ENCODE assay signal across 16 cellular contexts in genomic region chr13:33150662-33151061, GRCh38.
DNase-seq lines count a peak whose midpoint lies in the region; ATAC-seq, FAIRE-seq and TF ChIP-seq lines count a peak whose summit lies in the region.
"Had no signal": no experiment of that assay in that cellular context is flagged by ENCODE, and none has a peak within 500 bp of the region (broad histone marks: within the 10 kb centered on the region; RNA-seq: fewer than 3 reads in every experiment).

No MANE protein-coding gene starts in this region.

- TF ChIP-seq RAD21 in GM12878 (IDR thresholded peaks at IDR 0.05; ENCODE audit: insufficient read depth, low read depth, low read length) = peak; percentile 32; the same call in 1 of the 2 replicates

- H3K27me3 Mint-ChIP-seq in type B pancreatic cell = no peaks in the 10 kb centered on the region

- no peaks in the 10 kb centered on the region for H3K9me3 Mint-ChIP-seq in type B pancreatic cell
- H3K9me3 Mint-ChIP-seq: GM23338 had no signal

- peak overlapping the region; percentile 65 for H3K4me2 ChIP-seq in GM12878 (ENCODE audit: control insufficient read depth, insufficient read depth)
- H3K4me2 ChIP-seq: GM23338 had no signal

- H3K79me2 ChIP-seq in GM12878 (ENCODE audit: control insufficient read depth, insufficient read depth, low read length) = peaks cover 3% of the 10 kb centered on the region; the same call in 1 of the 2 replicates

- H3K36me3 ChIP-seq in GM12878 (ENCODE audit: control insufficient read depth in 2 of 2, insufficient read depth in 2 of 2, low read length in 1 of 2) = peaks cover 4 to 7% of the 10 kb centered on the region in 2 experiments; a peak in 3 of 4 replicates
- H3K36me3 ChIP-seq: Peyer's patch had no signal

- FAIRE-seq in GM18507 (lab: Jason Lieb, UNC) (peak; percentile 78), GM19239 (lab: Jason Lieb, UNC) (peak; percentile 84), GM12878 (lab: Jason Lieb, UNC) (peak; percentile 73)
- FAIRE-seq: G401.6, HepG2 had no signal

- TF ChIP-seq EP300 in GM12878 (IDR thresholded peaks at IDR 0.05; ENCODE audit: borderline replicate concordance in 1 of 2, control insufficient read depth in 1 of 2, low read depth in 2 of 2, low read length in 2 of 2) = peak; percentile 37 to 71; a peak in 2 of 4 replicates

- peak overlapping the region; percentile 98 for H3K27ac ChIP-seq in GM12878 (ENCODE audit: control insufficient read depth, insufficient read depth)
- H3K27ac ChIP-seq: C4-2B, Peyer's patch had no signal

- SMC1A ChIA-PET in GM12878 (lab: Charles Lee; ENCODE audit: uncharacterized antibody, unreplicated experiment) = interaction anchor here (0.9 to 20.2 kb wide), 11 partner anchors 10 to 573 kb away, joined by 3 to 832 read pairs (median 7); no protein-coding TSS in a partner anchor

- H3K9me3 ChIP-seq in GM12878 (replicated peaks; ENCODE audit: control insufficient read depth, insufficient read depth, low read length) = peaks cover 12% of the 10 kb centered on the region
- H3K9me3 ChIP-seq: Peyer's patch had no signal

- H4K20me1 ChIP-seq in GM12878 (ENCODE audit: control insufficient read depth, insufficient read depth) = no peaks in the 10 kb centered on the region

- DNase-seq in GM18507 (ENCODE audit: extremely low spot score, insufficient read length, low read depth) (no peak), GM19239 (ENCODE audit: insufficient read length, low spot score) (no peak), GM12878 (ENCODE audit: low read depth, low spot score) (peak; percentile 73), type B pancreatic cell (ENCODE audit: extremely low spot score, unreplicated experiment) (no peak), hypothalamus (lab: John Stamatoyannopoulos, UW) (no peak), hippocampal formation (lab: John Stamatoyannopoulos, UW) (no peak)
- DNase-seq in activated CD4-positive, alpha-beta T cell treated with anti-CD3 and anti-CD28 coated beads, Interleukin-2, amount 50 U/mL, for 1 hour = no peak
- DNase-seq: AML-193, KBM-7, NCI-H1694, Peyer's patch, SW 1271 had no signal

- CTCF ChIA-PET in GM12878 (lab: Yijun Ruan, JAX) = interaction anchor here (1.0 to 5.5 kb wide), 10 partner anchors 16 to 563 kb away, joined by 3 to 36 read pairs (median 4); no protein-coding TSS in a partner anchor

- H3K4me1 ChIP-seq in GM12878 (ENCODE audit: control insufficient read depth, insufficient read depth, low read length) = peaks cover 44% of the 10 kb centered on the region

- peak overlapping the region; percentile 51; the same call in 1 of the 2 replicates for H3K9ac ChIP-seq in GM12878 (ENCODE audit: control insufficient read depth, insufficient read depth, low read length)

- no peak for TF ChIP-seq POLR2A in GM12878 (IDR thresholded peaks at IDR 0.05; ENCODE audit: low read depth, low read length)

- H3K4me3 Mint-ChIP-seq in type B pancreatic cell = no peak overlapping the region
- H3K4me3 Mint-ChIP-seq: GM23338 had no signal

- intact Hi-C loops in GM12878 (cut with micrococcal nuclease; ENCODE audit: unreplicated experiment) = no loop called here

- H3K27ac Mint-ChIP-seq in type B pancreatic cell = peak overlapping the region; percentile 94
- H3K27ac Mint-ChIP-seq: GM23338 had no signal

- POLR2A ChIA-PET in GM12878 (lab: Charles Lee) = interaction anchor here (0.7 to 12.2 kb wide), 7 partner anchors 11 to 414 kb away, joined by 3 to 343 read pairs (median 6); no protein-coding TSS in a partner anchor

- RAD21 ChIA-PET in GM12878 (lab: Charles Lee; ENCODE audit: unreplicated experiment) = interaction anchor here (0.6 to 9.9 kb wide), 13 partner anchors 10 to 389 kb away, joined by 3 to 231 read pairs (median 8); no protein-coding TSS in a partner anchor

- BruUV-seq in GM12878 (replicated peaks; lab: Mats Ljungman, UMichigan) = no TSS peak

- TF ChIP-seq CTCF in GM12878 (IDR thresholded peaks at IDR 0.05 in 2 of 3, conservative IDR thresholded peaks at IDR 0.05 in 1 of 3; ENCODE audit: control insufficient read depth in 2 of 3, extremely low read depth in 1 of 3, insufficient read depth in 1 of 3, low read depth in 3 of 3, low read length in 3 of 3) = 0 out of 6 replicates have a peak, but pooled peaks of 1 of the 3 experiments have one; percentile 16
- TF ChIP-seq CTCF in type B pancreatic cell (conservative IDR thresholded peaks at IDR 0.05) = no peak

- ATAC-seq in GM12878 = peak; percentile 46
- ATAC-seq: GM23338, HepG2 had no signal

- in situ Hi-C loops in GM12878 (cut with MboI) = no loop called here

- peak overlapping the region; percentile 9; the same call in 1 of the 2 replicates for H2AFZ ChIP-seq in GM12878 (ENCODE audit: control insufficient read depth, low read depth, low read length)
- H2AFZ ChIP-seq: GM23338 had no signal

- WGBS in GM12878 (ENCODE audit: insufficient coverage, insufficient replicate concordance, low lambda C conversion rate, missing lambda C conversion rate) = 0% methylated on average over 5 of the region's 5 CpGs

- H3K4me3 ChIP-seq in GM12878 = no peak overlapping the region
- H3K4me3 ChIP-seq: GM23338, Peyer's patch had no signal

- H3K27me3 ChIP-seq in GM12878 (replicated peaks in 1 of 2; ENCODE audit: control insufficient read depth in 2 of 2, insufficient read depth in 2 of 2, low read length in 1 of 2) = no peaks in the 10 kb centered on the region
- H3K27me3 ChIP-seq: Peyer's patch had no signal

- H3K4me1 Mint-ChIP-seq in type B pancreatic cell (ENCODE audit: unreplicated experiment) = peaks cover 51% of the 10 kb centered on the region

- peaks cover 3% of the 10 kb centered on the region for H3K36me3 Mint-ChIP-seq in type B pancreatic cell

TF ChIP-seq in GM12878, 131 proteins besides CTCF, POLR2A, EP300 and RAD21 (continues in another document):
- TF ChIP-seq TCF12 (IDR thresholded peaks at IDR 0.05; ENCODE audit: low read depth, low read length) (peak; percentile 27; the same call in 1 of the 2 replicates), RB1 (IDR thresholded peaks at IDR 0.05; ENCODE audit: borderline replicate concordance) (0 out of 2 replicates have a peak, but pooled peaks have one; percentile 18), ATF7 (IDR thresholded peaks at IDR 0.05; ENCODE audit: low read depth) (peak; percentile 44; the same call in 1 of the 2 replicates), NBN (IDR thresholded peaks at IDR 0.05) (0 out of 2 replicates have a peak, but pooled peaks have one; percentile 41), BCL11A (IDR thresholded peaks at IDR 0.05; ENCODE audit: low read depth, low read length) (0 out of 2 replicates have a peak, but pooled peaks have one; percentile 5)
- TF ChIP-seq, protein P1, sequence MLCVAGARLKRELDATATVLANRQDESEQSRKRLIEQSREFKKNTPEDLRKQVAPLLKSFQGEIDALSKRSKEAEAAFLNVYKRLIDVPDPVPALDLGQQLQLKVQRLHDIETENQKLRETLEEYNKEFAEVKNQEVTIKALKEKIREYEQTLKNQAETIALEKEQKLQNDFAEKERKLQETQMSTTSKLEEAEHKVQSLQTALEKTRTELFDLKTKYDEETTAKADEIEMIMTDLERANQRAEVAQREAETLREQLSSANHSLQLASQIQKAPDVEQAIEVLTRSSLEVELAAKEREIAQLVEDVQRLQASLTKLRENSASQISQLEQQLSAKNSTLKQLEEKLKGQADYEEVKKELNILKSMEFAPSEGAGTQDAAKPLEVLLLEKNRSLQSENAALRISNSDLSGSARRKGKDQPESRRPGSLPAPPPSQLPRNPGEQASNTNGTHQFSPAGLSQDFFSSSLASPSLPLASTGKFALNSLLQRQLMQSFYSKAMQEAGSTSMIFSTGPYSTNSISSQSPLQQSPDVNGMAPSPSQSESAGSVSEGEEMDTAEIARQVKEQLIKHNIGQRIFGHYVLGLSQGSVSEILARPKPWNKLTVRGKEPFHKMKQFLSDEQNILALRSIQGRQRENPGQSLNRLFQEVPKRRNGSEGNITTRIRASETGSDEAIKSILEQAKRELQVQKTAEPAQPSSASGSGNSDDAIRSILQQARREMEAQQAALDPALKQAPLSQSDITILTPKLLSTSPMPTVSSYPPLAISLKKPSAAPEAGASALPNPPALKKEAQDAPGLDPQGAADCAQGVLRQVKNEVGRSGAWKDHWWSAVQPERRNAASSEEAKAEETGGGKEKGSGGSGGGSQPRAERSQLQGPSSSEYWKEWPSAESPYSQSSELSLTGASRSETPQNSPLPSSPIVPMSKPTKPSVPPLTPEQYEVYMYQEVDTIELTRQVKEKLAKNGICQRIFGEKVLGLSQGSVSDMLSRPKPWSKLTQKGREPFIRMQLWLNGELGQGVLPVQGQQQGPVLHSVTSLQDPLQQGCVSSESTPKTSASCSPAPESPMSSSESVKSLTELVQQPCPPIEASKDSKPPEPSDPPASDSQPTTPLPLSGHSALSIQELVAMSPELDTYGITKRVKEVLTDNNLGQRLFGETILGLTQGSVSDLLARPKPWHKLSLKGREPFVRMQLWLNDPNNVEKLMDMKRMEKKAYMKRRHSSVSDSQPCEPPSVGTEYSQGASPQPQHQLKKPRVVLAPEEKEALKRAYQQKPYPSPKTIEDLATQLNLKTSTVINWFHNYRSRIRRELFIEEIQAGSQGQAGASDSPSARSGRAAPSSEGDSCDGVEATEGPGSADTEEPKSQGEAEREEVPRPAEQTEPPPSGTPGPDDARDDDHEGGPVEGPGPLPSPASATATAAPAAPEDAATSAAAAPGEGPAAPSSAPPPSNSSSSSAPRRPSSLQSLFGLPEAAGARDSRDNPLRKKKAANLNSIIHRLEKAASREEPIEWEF (IDR thresholded peaks at IDR 0.05; ENCODE audit: insufficient replicate concordance, low read depth, low read length) = peak; percentile 88
